In the genomic region with DNA sequence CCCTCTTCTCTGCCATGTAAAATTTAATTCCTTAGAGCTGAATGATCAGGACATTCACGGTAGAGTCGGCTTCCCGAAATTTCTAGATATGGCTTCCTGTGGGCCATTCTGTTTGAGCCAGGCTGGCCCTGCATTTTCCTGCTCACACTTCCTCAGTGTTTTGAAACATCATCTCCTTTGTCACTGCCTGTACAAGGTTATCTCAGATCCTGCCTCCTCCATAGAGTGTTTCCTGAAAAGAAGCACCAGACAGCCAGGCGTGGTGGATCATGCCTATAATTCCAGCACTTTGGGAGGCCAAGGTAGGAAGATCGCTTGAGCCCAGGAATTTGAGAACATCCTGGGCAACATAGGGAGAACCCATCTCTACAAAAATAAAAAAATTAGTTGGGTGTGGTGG, we compare ENCODE assay signal across 27 cellular contexts.
"Had no signal": no experiment of that assay in that cellular context is flagged by ENCODE, and none has a peak within 500 bp of the region (broad histone marks: within the 10 kb centered on the region; RNA-seq: fewer than 3 reads in every experiment).

No MANE protein-coding gene starts in this region.

- H3K27ac ChIP-seq: parathyroid adenoma, SK-N-MC, thoracic aorta, WERI-Rb-1 had no signal

- H3K9me3 ChIP-seq: mucosa of descending colon, thoracic aorta had no signal

- H3K36me3 ChIP-seq: thoracic aorta had no signal

- H3K4me3 Mint-ChIP-seq: activated naive CD4-positive, alpha-beta T cell treated with anti-CD3 and anti-CD28 coated beads, Interleukin-2, amount 10 ng/mL, durations not matched to agents 7 days and 5 days; brain; nephron progenitor cell; T-helper 2 cell treated with Interferon-gamma antibody and Interleukin-4, amounts not matched to agents 5 μg/mL and 100 μg/mL, for 36 hours; type B pancreatic cell had no signal

- H3K9me3 Mint-ChIP-seq: activated naive CD4-positive, alpha-beta T cell treated with anti-CD3 and anti-CD28 coated beads, Interleukin-2, amount 10 ng/mL, durations not matched to agents 7 days and 5 days; brain; nephron progenitor cell; T-helper 2 cell treated with Interferon-gamma antibody and Interleukin-4, amounts not matched to agents 5 μg/mL and 100 μg/mL, for 36 hours; type B pancreatic cell had no signal

- DNase-seq: activated CD4-positive, alpha-beta T cell treated with anti-CD3 and anti-CD28 coated beads for 1 hour; activated CD4-positive, alpha-beta T cell treated with anti-CD3 and anti-CD28 coated beads, Interleukin-2, amount 50 U/mL, for 4 hours; activated CD8-positive, alpha-beta memory T cell treated with anti-CD3 and anti-CD28 coated beads for 24 hours; activated effector memory CD4-positive, alpha-beta T cell treated with Interleukin-2 at 50 U/mL for 16 hours; activated naive CD4-positive, alpha-beta T cell treated with anti-CD3 and anti-CD28 coated beads, Interleukin-2, amount 10 ng/mL, durations not matched to agents 7 days and 5 days; aorta; central memory CD4-positive, alpha-beta T cell; erythroblast; foreskin fibroblast; kidney; mesendoderm; nephron progenitor cell; nucleus accumbens; SHP77 treated with DMSO at 0.1 percent for 48 hours; stimulated activated CD4-positive, alpha-beta T cell treated with anti-CD3 and anti-CD28 coated beads, Interleukin-2, amount 100 ng/mL, for 48 hours; stimulated activated naive CD4-positive, alpha-beta T cell treated with Interleukin-2 at 50 U/mL for 16 hours; SW 1271; WERI-Rb-1 had no signal

- H3K4me3 ChIP-seq: mucosa of descending colon, SK-N-MC, smooth muscle cell, thoracic aorta had no signal

- H3K27ac Mint-ChIP-seq: activated naive CD4-positive, alpha-beta T cell treated with anti-CD3 and anti-CD28 coated beads, Interleukin-2, amount 10 ng/mL, durations not matched to agents 7 days and 5 days; brain; nephron progenitor cell; T-helper 2 cell treated with Interferon-gamma antibody and Interleukin-4, amounts not matched to agents 5 μg/mL and 100 μg/mL, for 36 hours; type B pancreatic cell had no signal

- H3K27me3 Mint-ChIP-seq: type B pancreatic cell had no signal

- H3K36me3 Mint-ChIP-seq: activated naive CD4-positive, alpha-beta T cell treated with anti-CD3 and anti-CD28 coated beads, Interleukin-2, amount 10 ng/mL, durations not matched to agents 7 days and 5 days had no signal

- ATAC-seq: mucosa of descending colon, sciatic nerve had no signal
